1 cellular context compared by ENCODE assay signal in the genomic region with DNA sequence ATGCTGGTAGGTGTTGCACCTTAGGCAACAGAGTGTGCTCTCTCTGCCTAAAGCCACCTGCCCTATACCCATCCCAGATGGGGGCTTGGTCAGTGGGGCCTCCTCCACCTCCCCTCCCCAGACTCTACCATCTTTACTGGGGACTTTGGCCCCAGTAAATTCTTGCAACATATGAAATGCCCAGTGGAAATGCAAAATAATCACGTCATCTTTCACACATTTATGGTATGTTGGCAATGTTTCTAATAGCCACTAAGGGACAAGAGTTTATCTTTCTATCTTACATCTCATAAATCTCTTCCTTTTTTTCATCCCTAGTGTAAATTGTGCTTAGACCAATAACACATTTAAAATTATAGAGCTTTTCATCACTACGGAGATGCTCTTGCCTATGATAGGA.
TF ChIP-seq lines count a peak whose summit lies in the region.

No MANE protein-coding gene starts in this region.

TF ChIP-seq in HepG2, 621 proteins besides CTCF, POLR2A, EP300 and RAD21 (continued from another document):
- TF ChIP-seq, protein P1, sequence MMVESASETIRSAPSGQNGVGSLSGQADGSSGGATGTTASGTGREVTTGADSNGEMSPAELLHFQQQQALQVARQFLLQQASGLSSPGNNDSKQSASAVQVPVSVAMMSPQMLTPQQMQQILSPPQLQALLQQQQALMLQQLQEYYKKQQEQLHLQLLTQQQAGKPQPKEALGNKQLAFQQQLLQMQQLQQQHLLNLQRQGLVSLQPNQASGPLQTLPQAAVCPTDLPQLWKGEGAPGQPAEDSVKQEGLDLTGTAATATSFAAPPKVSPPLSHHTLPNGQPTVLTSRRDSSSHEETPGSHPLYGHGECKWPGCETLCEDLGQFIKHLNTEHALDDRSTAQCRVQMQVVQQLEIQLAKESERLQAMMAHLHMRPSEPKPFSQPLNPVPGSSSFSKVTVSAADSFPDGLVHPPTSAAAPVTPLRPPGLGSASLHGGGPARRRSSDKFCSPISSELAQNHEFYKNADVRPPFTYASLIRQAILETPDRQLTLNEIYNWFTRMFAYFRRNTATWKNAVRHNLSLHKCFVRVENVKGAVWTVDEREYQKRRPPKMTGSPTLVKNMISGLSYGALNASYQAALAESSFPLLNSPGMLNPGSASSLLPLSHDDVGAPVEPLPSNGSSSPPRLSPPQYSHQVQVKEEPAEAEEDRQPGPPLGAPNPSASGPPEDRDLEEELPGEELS (CRISPR knock-in tag; IDR thresholded peaks at IDR 0.05): no peak
- TF ChIP-seq ZFP36L1 (CRISPR knock-in tag; IDR thresholded peaks at IDR 0.05) (no peak), ZBTB8A (CRISPR knock-in tag; IDR thresholded peaks at IDR 0.05; ENCODE audit: borderline replicate concordance, low read depth) (no peak), CEBPB (IDR thresholded peaks at IDR 0.05; ENCODE audit: borderline replicate concordance, low read depth, low read length) (peak; percentile 60), TEAD3 (CRISPR knock-in tag; optimal IDR thresholded peaks at IDR 0.05; ENCODE audit: borderline replicate concordance) (peak; percentile 21), FLYWCH1 (CRISPR knock-in tag; IDR thresholded peaks at IDR 0.05) (no peak), KDM5A (IDR thresholded peaks at IDR 0.05; ENCODE audit: borderline replicate concordance, low read length) (no peak), ZFAT (CRISPR knock-in tag; conservative IDR thresholded peaks at IDR 0.05) (no peak), HOXA3 (CRISPR knock-in tag; IDR thresholded peaks at IDR 0.05) (no peak), HMG20A (CRISPR knock-in tag; IDR thresholded peaks at IDR 0.05; ENCODE audit: borderline replicate concordance) (peak; percentile 12; the same call in 1 of the 2 replicates), ATF7 (IDR thresholded peaks at IDR 0.05) (peak; percentile 83), ATF7 (CRISPR knock-in tag; IDR thresholded peaks at IDR 0.05) (no peak)
- TF ChIP-seq, protein P2, sequence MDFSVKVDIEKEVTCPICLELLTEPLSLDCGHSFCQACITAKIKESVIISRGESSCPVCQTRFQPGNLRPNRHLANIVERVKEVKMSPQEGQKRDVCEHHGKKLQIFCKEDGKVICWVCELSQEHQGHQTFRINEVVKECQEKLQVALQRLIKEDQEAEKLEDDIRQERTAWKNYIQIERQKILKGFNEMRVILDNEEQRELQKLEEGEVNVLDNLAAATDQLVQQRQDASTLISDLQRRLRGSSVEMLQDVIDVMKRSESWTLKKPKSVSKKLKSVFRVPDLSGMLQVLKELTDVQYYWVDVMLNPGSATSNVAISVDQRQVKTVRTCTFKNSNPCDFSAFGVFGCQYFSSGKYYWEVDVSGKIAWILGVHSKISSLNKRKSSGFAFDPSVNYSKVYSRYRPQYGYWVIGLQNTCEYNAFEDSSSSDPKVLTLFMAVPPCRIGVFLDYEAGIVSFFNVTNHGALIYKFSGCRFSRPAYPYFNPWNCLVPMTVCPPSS (IDR thresholded peaks at IDR 0.05): no peak
- TF ChIP-seq, protein P3, sequence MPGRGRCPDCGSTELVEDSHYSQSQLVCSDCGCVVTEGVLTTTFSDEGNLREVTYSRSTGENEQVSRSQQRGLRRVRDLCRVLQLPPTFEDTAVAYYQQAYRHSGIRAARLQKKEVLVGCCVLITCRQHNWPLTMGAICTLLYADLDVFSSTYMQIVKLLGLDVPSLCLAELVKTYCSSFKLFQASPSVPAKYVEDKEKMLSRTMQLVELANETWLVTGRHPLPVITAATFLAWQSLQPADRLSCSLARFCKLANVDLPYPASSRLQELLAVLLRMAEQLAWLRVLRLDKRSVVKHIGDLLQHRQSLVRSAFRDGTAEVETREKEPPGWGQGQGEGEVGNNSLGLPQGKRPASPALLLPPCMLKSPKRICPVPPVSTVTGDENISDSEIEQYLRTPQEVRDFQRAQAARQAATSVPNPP (CRISPR knock-in tag; IDR thresholded peaks at IDR 0.05): no peak
- TF ChIP-seq, protein P4, sequence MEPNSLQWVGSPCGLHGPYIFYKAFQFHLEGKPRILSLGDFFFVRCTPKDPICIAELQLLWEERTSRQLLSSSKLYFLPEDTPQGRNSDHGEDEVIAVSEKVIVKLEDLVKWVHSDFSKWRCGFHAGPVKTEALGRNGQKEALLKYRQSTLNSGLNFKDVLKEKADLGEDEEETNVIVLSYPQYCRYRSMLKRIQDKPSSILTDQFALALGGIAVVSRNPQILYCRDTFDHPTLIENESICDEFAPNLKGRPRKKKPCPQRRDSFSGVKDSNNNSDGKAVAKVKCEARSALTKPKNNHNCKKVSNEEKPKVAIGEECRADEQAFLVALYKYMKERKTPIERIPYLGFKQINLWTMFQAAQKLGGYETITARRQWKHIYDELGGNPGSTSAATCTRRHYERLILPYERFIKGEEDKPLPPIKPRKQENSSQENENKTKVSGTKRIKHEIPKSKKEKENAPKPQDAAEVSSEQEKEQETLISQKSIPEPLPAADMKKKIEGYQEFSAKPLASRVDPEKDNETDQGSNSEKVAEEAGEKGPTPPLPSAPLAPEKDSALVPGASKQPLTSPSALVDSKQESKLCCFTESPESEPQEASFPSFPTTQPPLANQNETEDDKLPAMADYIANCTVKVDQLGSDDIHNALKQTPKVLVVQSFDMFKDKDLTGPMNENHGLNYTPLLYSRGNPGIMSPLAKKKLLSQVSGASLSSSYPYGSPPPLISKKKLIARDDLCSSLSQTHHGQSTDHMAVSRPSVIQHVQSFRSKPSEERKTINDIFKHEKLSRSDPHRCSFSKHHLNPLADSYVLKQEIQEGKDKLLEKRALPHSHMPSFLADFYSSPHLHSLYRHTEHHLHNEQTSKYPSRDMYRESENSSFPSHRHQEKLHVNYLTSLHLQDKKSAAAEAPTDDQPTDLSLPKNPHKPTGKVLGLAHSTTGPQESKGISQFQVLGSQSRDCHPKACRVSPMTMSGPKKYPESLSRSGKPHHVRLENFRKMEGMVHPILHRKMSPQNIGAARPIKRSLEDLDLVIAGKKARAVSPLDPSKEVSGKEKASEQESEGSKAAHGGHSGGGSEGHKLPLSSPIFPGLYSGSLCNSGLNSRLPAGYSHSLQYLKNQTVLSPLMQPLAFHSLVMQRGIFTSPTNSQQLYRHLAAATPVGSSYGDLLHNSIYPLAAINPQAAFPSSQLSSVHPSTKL (CRISPR knock-in tag; IDR thresholded peaks at IDR 0.05): 0 out of 2 replicates have a peak, but pooled peaks have one; percentile 17
- TF ChIP-seq, protein P5, sequence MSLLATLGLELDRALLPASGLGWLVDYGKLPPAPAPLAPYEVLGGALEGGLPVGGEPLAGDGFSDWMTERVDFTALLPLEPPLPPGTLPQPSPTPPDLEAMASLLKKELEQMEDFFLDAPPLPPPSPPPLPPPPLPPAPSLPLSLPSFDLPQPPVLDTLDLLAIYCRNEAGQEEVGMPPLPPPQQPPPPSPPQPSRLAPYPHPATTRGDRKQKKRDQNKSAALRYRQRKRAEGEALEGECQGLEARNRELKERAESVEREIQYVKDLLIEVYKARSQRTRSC (CRISPR knock-in tag; IDR thresholded peaks at IDR 0.05; ENCODE audit: low read depth): no peak
- TF ChIP-seq, protein P6, sequence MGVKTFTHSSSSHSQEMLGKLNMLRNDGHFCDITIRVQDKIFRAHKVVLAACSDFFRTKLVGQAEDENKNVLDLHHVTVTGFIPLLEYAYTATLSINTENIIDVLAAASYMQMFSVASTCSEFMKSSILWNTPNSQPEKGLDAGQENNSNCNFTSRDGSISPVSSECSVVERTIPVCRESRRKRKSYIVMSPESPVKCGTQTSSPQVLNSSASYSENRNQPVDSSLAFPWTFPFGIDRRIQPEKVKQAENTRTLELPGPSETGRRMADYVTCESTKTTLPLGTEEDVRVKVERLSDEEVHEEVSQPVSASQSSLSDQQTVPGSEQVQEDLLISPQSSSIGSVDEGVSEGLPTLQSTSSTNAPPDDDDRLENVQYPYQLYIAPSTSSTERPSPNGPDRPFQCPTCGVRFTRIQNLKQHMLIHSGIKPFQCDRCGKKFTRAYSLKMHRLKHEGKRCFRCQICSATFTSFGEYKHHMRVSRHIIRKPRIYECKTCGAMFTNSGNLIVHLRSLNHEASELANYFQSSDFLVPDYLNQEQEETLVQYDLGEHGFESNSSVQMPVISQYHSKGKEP (CRISPR knock-in tag; IDR thresholded peaks at IDR 0.05): no peak
- TF ChIP-seq, protein P7, sequence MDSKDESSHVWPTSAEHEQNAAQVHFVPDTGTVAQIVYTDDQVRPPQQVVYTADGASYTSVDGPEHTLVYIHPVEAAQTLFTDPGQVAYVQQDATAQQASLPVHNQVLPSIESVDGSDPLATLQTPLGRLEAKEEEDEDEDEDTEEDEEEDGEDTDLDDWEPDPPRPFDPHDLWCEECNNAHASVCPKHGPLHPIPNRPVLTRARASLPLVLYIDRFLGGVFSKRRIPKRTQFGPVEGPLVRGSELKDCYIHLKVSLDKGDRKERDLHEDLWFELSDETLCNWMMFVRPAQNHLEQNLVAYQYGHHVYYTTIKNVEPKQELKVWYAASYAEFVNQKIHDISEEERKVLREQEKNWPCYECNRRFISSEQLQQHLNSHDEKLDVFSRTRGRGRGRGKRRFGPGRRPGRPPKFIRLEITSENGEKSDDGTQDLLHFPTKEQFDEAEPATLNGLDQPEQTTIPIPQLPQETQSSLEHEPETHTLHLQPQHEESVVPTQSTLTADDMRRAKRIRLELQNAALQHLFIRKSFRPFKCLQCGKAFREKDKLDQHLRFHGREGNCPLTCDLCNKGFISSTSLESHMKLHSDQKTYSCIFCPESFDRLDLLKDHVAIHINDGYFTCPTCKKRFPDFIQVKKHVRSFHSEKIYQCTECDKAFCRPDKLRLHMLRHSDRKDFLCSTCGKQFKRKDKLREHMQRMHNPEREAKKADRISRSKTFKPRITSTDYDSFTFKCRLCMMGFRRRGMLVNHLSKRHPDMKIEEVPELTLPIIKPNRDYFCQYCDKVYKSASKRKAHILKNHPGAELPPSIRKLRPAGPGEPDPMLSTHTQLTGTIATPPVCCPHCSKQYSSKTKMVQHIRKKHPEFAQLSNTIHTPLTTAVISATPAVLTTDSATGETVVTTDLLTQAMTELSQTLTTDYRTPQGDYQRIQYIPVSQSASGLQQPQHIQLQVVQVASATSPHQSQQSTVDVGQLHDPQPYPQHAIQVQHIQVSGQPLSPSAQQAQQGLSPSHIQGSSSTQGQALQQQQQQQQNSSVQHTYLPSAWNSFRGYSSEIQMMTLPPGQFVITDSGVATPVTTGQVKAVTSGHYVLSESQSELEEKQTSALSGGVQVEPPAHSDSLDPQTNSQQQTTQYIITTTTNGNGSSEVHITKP (CRISPR knock-in tag; IDR thresholded peaks at IDR 0.05; ENCODE audit: low read depth): 0 out of 2 replicates have a peak, but pooled peaks have one; percentile 19
